9 cellular contexts compared by ENCODE assay signal in the genomic region with DNA sequence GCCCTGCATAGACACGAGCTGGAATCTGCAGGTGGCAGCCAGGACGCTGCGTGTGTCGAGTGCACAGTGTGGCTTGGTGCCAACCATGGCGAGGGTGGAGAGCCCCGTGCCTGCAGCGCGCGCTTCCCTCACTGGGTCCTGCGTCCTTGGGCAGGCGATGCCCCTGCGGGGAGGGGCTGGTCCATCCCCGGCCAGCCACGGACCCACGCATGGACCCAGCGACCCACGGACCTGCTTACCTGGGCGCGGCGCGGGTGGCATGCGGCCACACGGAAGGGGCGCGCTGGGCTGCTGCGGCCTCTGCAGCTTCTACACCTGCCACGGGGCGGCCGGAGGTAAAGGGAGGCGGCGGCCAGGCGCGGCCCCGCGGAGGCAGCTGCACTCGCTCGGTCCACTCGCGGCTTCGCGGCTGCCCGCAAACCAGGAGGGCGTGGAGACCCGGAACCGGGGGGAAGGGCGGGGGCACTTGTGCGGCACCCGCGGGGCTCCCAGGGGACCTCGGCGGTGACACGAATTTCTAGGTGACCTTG. TPM values are rescaled to one million over a fixed set of nuclear protein-coding genes. Genes with fewer than 3 reads are reported as not detected.
A peak's percentile ranks its signal among the peaks of the same experiment; 100 is the strongest.
DNase-seq lines count a peak whose midpoint lies in the region; ATAC-seq and TF ChIP-seq lines count a peak whose summit lies in the region.
"Had no signal": no experiment of that assay in that cellular context is flagged by ENCODE, and none has a peak within 500 bp of the region (broad histone marks: within the 10 kb centered on the region; RNA-seq: fewer than 3 reads in every experiment).

No MANE protein-coding gene starts in this region.

- POLR2A ChIA-PET in HCT116 (lab: Charles Lee) (no interaction called here), RWPE1 (lab: Yijun Ruan, JAX; ENCODE audit: low non-redundant PET) (no interaction called here)

- intact Hi-C loops in HCT116 (cut with micrococcal nuclease) (no loop called here), left lung (cut with DNase I) (no loop called here)

- peaks cover 1% of the 10 kb centered on the region for H3K36me3 Mint-ChIP-seq in activated naive CD8-positive, alpha-beta T cell treated with anti-CD3 and anti-CD28 coated beads, Interleukin-2, amount 50 U/mL, for 24 hours (ENCODE audit: low read depth)

- ATAC-seq in HCT116: peak; percentile 74
- ATAC-seq in activated naive CD8-positive, alpha-beta T cell treated with anti-CD3 and anti-CD28 coated beads, Interleukin-2, amount 50 U/mL, for 24 hours: peak; percentile 44
- peak; percentile 81 for ATAC-seq in left lung

- no peak for TF ChIP-seq RAD21 in HCT116 (IDR thresholded peaks at IDR 0.05; ENCODE audit: low read depth)

- peak overlapping the region; percentile 49 for H3K27ac Mint-ChIP-seq in activated naive CD8-positive, alpha-beta T cell treated with anti-CD3 and anti-CD28 coated beads, Interleukin-2, amount 50 U/mL, for 24 hours

- H3K79me2 ChIP-seq in HCT116 (ENCODE audit: insufficient read depth, low read length): no peaks in the 10 kb centered on the region

- H3K4me1 ChIP-seq in HCT116 (ENCODE audit: control insufficient read depth in 1 of 2, insufficient read depth in 2 of 2, low read length in 2 of 2) (peaks cover 9 to 23% of the 10 kb centered on the region in 2 experiments; a peak in 3 of 4 replicates), left lung (peaks cover 4 to 15% of the 10 kb centered on the region in 2 donors)
- H3K4me1 ChIP-seq: SJSA1 had no signal

- peaks cover 5% of the 10 kb centered on the region for H3K27me3 Mint-ChIP-seq in activated naive CD8-positive, alpha-beta T cell treated with anti-CD3 and anti-CD28 coated beads, Interleukin-2, amount 50 U/mL, for 24 hours

- H3K4me3 Mint-ChIP-seq in activated naive CD8-positive, alpha-beta T cell treated with anti-CD3 and anti-CD28 coated beads, Interleukin-2, amount 50 U/mL, for 24 hours: peak overlapping the region; percentile 75

- H3K36me3 ChIP-seq in HCT116 (ENCODE audit: control insufficient read depth in 1 of 2, insufficient read depth in 2 of 2, low read length in 2 of 2) (no peaks in the 10 kb centered on the region), left lung (no peaks in the 10 kb centered on the region)
- H3K36me3 ChIP-seq: SJSA1 had no signal

- TF ChIP-seq POLR2A in HCT116 (IDR thresholded peaks at IDR 0.05; ENCODE audit: borderline replicate concordance, extremely low read depth, insufficient read depth, insufficient read length): no peak

- peaks cover 18% of the 10 kb centered on the region for H3K4me1 Mint-ChIP-seq in activated naive CD8-positive, alpha-beta T cell treated with anti-CD3 and anti-CD28 coated beads, Interleukin-2, amount 50 U/mL, for 24 hours

- peak overlapping the region; percentile 75 for H3K4me2 ChIP-seq in HCT116 (ENCODE audit: low read length)

- H2AFZ ChIP-seq in HCT116 (ENCODE audit: low read depth, low read length, poor library complexity, severe bottlenecking): no peak overlapping the region

- no peaks in the 10 kb centered on the region for H3K9me2 ChIP-seq in HCT116 (ENCODE audit: insufficient read depth)

- H3K9ac ChIP-seq in HCT116 (ENCODE audit: low read length): peak overlapping the region; percentile 46

- CTCF ChIA-PET in HCT116 (lab: Charles Lee) (interaction anchor here (1.3 kb wide), 1 partner anchor 26 kb away, joined by 3 read pairs; no protein-coding TSS in a partner anchor), RWPE1 (lab: Yijun Ruan, JAX) (interaction anchor here (0.6 kb wide), 1 partner anchor 17 kb away, joined by 3 read pairs; no protein-coding TSS in a partner anchor)

- H3K4me3 ChIP-seq in HCT116 (replicated peaks in 1 of 2; ENCODE audit: low read depth in 1 of 2, low read length in 2 of 2): peak overlapping the region; percentile 45 to 53
- H3K4me3 ChIP-seq in left lung: peak overlapping the region; percentile 47 to 49
- H3K4me3 ChIP-seq: SJSA1 had no signal

- no peaks in the 10 kb centered on the region for H3K9me3 Mint-ChIP-seq in activated naive CD8-positive, alpha-beta T cell treated with anti-CD3 and anti-CD28 coated beads, Interleukin-2, amount 50 U/mL, for 24 hours

- H3K27ac ChIP-seq in HCT116 (ENCODE audit: low read depth, low read length) (no peak overlapping the region; the same call in 1 of the 2 replicates), left lung (peak overlapping the region; percentile 39 to 79), RWPE1 (no peak overlapping the region)
- H3K27ac ChIP-seq: SJSA1 had no signal

- TF ChIP-seq CTCF in HCT116 (IDR thresholded peaks at IDR 0.05 in 2 of 3, conservative IDR thresholded peaks at IDR 0.05 in 1 of 3; ENCODE audit: borderline replicate concordance in 1 of 3, insufficient read depth in 1 of 3, low read depth in 2 of 3, low read length in 2 of 3) (no peak), left lung (IDR thresholded peaks at IDR 0.05) (no peak), RWPE1 (conservative IDR thresholded peaks at IDR 0.05; ENCODE audit: low read depth) (no peak)

- H3K27me3 ChIP-seq in HCT116 (ENCODE audit: insufficient read depth, low read length) (no peaks in the 10 kb centered on the region), left lung (peaks cover 10 to 42% of the 10 kb centered on the region in 2 donors)

- DNase-seq in HCT116 (ENCODE audit: low read depth, low spot score) (no peak), RPMI8226 (peak; percentile 95), left lung (peak; percentile 64 to 84), SIG-M5 (lab: John Stamatoyannopoulos, UW) (no peak), RWPE1 (ENCODE audit: low spot score) (no peak), GF-D8 (lab: John Stamatoyannopoulos, UW) (no peak)
- DNase-seq in activated naive CD8-positive, alpha-beta T cell treated with anti-CD3 and anti-CD28 coated beads, Interleukin-2, amount 50 U/mL, for 24 hours: peak; percentile 29
- peak in 2 of 3 experiments; percentile 3 to 28 for DNase-seq in stimulated activated CD4-positive, alpha-beta T cell treated with anti-CD3 and anti-CD28 coated beads, TNF-alpha, amount 100 ng/mL, for 24 hours (ENCODE audit: low read depth in 3 of 3)

- no TSS peak for BruUV-seq in HCT116 (replicated peaks; lab: Mats Ljungman, UMichigan)

- no peaks in the 10 kb centered on the region for H4K20me1 ChIP-seq in HCT116 (ENCODE audit: insufficient read depth)

- peaks cover 0 to 4% of the 10 kb centered on the region in 2 experiments; a peak in 1 of 4 replicates for H3K9me3 ChIP-seq in HCT116 (ENCODE audit: control insufficient read depth in 1 of 2, insufficient read depth in 1 of 2, low read depth in 1 of 2, low read length in 2 of 2)
- no peaks in the 10 kb centered on the region for H3K9me3 ChIP-seq in left lung
- H3K9me3 ChIP-seq: SJSA1 had no signal

- RAD21 ChIA-PET in HCT116 (lab: Charles Lee; ENCODE audit: low non-redundant PET in 1 of 2, low total read pairs in 2 of 2, uncharacterized antibody in 2 of 2, unreplicated experiment in 2 of 2): interaction anchor here in 1 of 2 experiments (0.7 kb wide), 1 partner anchor 14 kb away, joined by 5 read pairs; no protein-coding TSS in a partner anchor

TF ChIP-seq in HCT116, 20 proteins besides CTCF, POLR2A, EP300 and RAD21:
- no peak for TF ChIP-seq EZH2phosphoT487 (IDR thresholded peaks at IDR 0.05; ENCODE audit: borderline replicate concordance)
- TF ChIP-seq ZFX (IDR thresholded peaks at IDR 0.05): peak; percentile 22; the same call in 1 of the 2 replicates
- no peak for TF ChIP-seq ELF1 (IDR thresholded peaks at IDR 0.05; ENCODE audit: borderline replicate concordance, low read depth)
- TF ChIP-seq, protein P1, sequence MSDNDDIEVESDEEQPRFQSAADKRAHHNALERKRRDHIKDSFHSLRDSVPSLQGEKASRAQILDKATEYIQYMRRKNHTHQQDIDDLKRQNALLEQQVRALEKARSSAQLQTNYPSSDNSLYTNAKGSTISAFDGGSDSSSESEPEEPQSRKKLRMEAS (IDR thresholded peaks at IDR 0.05): no peak
- TF ChIP-seq ZNF274 (IDR thresholded peaks at IDR 0.05; ENCODE audit: low read depth, low read length): no peak
- TF ChIP-seq SRF (IDR thresholded peaks at IDR 0.05; ENCODE audit: low read depth): no peak
- no peak for TF ChIP-seq FOSL1 (IDR thresholded peaks at IDR 0.05; ENCODE audit: low read depth)

RNA-seq across cellular contexts. Expression of gene MCF2L, which starts 0.6 kb away (rescaled TPM):
- total RNA-seq in HCT116 (2021; ENCODE audit: unreplicated experiment) (19.3 TPM), left lung (10 to 100 TPM; 36.0 to 38.9 TPM)
- polyA plus RNA-seq in HCT116 (2012): 10.5 and 12.0 TPM in 2 replicates

Comparison
In these comparisons a context has a peak if more than half of its experiments do, and no peak if none do; other contexts are left out.
1. DNase-seq: peak in RPMI8226 (single experiment), activated naive CD8-positive, alpha-beta T cell treated with anti-CD3 and anti-CD28 coated beads, Interleukin-2, amount 50 U/mL, for 24 hours (single experiment), left lung (2 of 2) and stimulated activated CD4-positive, alpha-beta T cell treated with anti-CD3 and anti-CD28 coated beads, TNF-alpha, amount 100 ng/mL, for 24 hours (2 of 3); none in HCT116 (single experiment), SIG-M5 (single experiment), RWPE1 (single experiment) and GF-D8 (single experiment).
2. H3K27ac ChIP-seq: peak in left lung (2 of 2); none in HCT116 (single experiment) and RWPE1 (single experiment).
3. Peak in every context shown above with its lines, with median percentiles within 50 percentile points of each other: ATAC-seq.